Comparison of ENCODE assay signal across 9 cellular contexts in the genomic region with DNA sequence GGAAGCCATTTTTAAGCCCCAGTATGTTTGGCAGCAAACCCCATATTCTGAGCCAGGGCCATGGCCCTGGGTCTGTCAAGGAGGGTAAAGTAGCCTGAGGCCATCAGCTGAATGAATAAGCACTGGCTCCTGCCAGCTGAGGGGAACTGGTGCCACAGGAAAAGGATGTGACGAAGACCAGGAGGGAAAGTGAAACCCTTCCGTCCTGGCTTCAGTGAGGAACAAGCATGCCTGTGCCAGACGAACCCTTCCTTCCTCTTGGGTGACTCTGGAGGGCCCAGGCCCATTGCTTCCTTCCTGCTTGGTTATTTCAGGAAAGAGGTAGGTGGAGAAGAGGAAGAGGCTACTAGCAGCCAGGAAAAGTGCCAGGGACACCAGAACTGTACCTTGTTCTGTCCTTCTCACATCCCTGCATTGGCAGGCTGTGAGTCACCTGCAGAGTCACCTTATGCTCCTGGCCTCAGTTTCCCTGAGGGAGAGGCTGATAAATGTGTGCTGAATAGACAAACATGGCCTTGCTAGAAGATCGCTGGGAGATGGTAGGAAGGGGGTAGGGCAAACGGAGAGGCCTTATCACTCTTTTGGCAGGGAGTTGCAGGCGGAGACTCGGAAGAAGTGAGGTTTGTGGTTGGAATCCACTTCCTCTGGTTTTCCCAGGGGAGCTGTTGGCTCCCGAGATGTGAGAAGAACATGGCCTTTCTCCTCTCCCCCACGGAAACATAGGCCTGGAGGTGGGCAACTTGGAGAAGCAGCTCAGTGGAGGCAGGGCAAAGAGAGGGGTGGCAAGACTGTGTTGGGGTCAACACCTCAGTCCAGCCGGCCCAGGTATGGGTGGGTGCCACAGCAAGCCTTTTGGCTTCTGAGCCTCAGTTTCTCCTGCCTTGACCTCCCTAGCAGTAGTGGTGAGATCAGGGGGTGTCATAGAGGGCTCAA. TPM values are rescaled to one million over a fixed set of nuclear protein-coding genes. Genes with fewer than 3 reads are reported as not detected.
A peak's percentile ranks its signal among the peaks of the same experiment; 100 is the strongest.
DNase-seq lines count a peak whose midpoint lies in the region; ATAC-seq and TF ChIP-seq lines count a peak whose summit lies in the region.
"Had no signal": no experiment of that assay in that cellular context is flagged by ENCODE, and none has a peak within 500 bp of the region (broad histone marks: within the 10 kb centered on the region; RNA-seq: fewer than 3 reads in every experiment).

No MANE protein-coding gene starts in this region.

- H3K9me3 ChIP-seq in upper lobe of right lung, result no peaks in the 10 kb centered on the region

- intact Hi-C loops in posterior vena cava (cut with DNase I), result no loop called here
- intact Hi-C loops in upper lobe of right lung (cut with DNase I), result no loop called here

- H3K27me3 ChIP-seq in upper lobe of right lung, result no peaks in the 10 kb centered on the region

- H3K36me3 ChIP-seq in upper lobe of right lung, result peaks cover 12% of the 10 kb centered on the region

- H3K4me3 ChIP-seq in upper lobe of right lung, result peak overlapping the region; percentile 34

- ATAC-seq in HG02852 (IDR thresholded peaks at IDR 0.05; ENCODE audit: unreplicated experiment) (peak; percentile 59), upper lobe of right lung (peak; percentile 84)

- no peak for TF ChIP-seq CTCF in upper lobe of right lung (IDR thresholded peaks at IDR 0.05)

- peaks cover 100% of the 10 kb centered on the region for H3K4me1 ChIP-seq in upper lobe of right lung

- TF ChIP-seq POLR2A in GM10847 (IDR thresholded peaks at IDR 0.05; ENCODE audit: extremely low read depth, insufficient read length), result peak; percentile 23

- peak overlapping the region; percentile 85 for H3K27ac ChIP-seq in upper lobe of right lung

- peak; percentile 33 for DNase-seq in RPMI8226
- peak; percentile 41 for DNase-seq in activated T-helper 9 cell treated with anti-CD3 and anti-CD28 coated beads, Interleukin-2, amount 50 U/mL, for 16 hours (ENCODE audit: low read depth)
- DNase-seq in germinal center (ENCODE audit: low spot score), result peak; percentile 79
- DNase-seq in posterior vena cava (ENCODE audit: low spot score), result peak; percentile 89
- DNase-seq in upper lobe of right lung, result peak; percentile 76
- no peak for DNase-seq in NCI-H748 (lab: John Stamatoyannopoulos, UW; ENCODE audit: unreplicated experiment)

RNA-seq across cellular contexts. Expression of a gene that starts 37.4 kb away (rescaled TPM):
- total RNA-seq in posterior vena cava (1 to 10 TPM; 2.5 to 6.5 TPM), upper lobe of right lung (19.1 TPM)
- total RNA-seq: epithelial cell of proximal tubule had no signal

RNA-seq across cellular contexts. Expression of a gene that starts 47.5 kb away (rescaled TPM):
- total RNA-seq in posterior vena cava (10 to 100 TPM; 65.4 to 76.0 TPM), upper lobe of right lung (174 TPM)
